Comparison of ENCODE assay signal across 25 cellular contexts in the genomic region with DNA sequence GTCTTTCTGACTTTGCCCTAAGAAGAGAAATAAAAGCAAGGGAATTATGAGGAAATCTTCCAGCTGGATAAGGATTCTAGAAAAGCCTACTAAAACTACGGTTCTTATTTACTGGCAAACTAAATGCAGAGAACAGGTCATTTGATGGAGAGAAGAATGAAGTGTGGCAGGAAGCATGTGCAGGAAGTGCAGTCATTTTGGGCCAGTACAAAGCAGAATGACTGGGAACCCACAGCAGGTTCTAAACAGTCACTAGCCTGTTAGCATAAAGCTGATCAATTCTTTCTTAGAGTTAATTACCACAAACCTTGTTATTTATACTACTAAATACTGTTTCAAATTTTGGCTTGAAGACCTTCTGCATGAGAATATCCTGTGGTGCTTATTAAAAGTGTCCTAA.
"Had no signal": no experiment of that assay in that cellular context is flagged by ENCODE, and none has a peak within 500 bp of the region (broad histone marks: within the 10 kb centered on the region; RNA-seq: fewer than 3 reads in every experiment).

No MANE protein-coding gene starts in this region.

- H3K36me3 ChIP-seq: heart left ventricle, pancreas, right atrium auricular region, tibial nerve had no signal

- DNase-seq: activated CD4-positive, alpha-beta T cell treated with anti-CD3 and anti-CD28 coated beads, Interleukin-2, amount 50 U/mL, for 1 hour; activated CD4-positive, CD25-positive, alpha-beta regulatory T cell treated with anti-CD3 and anti-CD28 coated beads, Interleukin-2, amount 50 U/mL, for 72 hours; activated effector memory CD4-positive, alpha-beta T cell treated with Interleukin-2 at 50 U/mL for 16 hours; activated naive CD4-positive, alpha-beta T cell treated with Interleukin-2 at 50 U/mL for 16 hours; activated T-cell treated with anti-CD3 and anti-CD28 coated beads, Interleukin-2, amount 50 U/mL, for 48 hours; amygdala; caudate nucleus; endodermal cell; foreskin keratinocyte; heart left ventricle; hypothalamus; immature natural killer cell; midbrain; naive thymus-derived CD4-positive, alpha-beta T cell; nucleus accumbens; pancreas; stimulated activated CD4-positive, alpha-beta T cell treated with anti-CD3 and anti-CD28 coated beads, Interleukin-1b, Interleukin-23, amount 100 ng/mL, for 48 hours; stimulated activated CD4-positive, alpha-beta T cell treated with anti-CD3 and anti-CD28 coated beads, Interleukin-4, amount 100 ng/mL, for 4 hours; stimulated activated CD8-positive, alpha-beta memory T cell treated with anti-CD3 and anti-CD28 coated beads, Interleukin-4, amount 100 ng/mL, for 48 hours; stimulated activated naive B cell treated with anti-CD40 and anti-IgM and Interleukin-4, amounts not matched to agents 10 μg/mL and 1 μg/mL and 100 μg/mL, for 72 hours had no signal

- H3K4me3 ChIP-seq: esophagus muscularis mucosa, heart left ventricle, pancreas, right atrium auricular region, smooth muscle cell, tibial nerve had no signal

- H3K36me3 Mint-ChIP-seq: immature natural killer cell; memory B cell; stimulated activated naive B cell treated with anti-CD40 and anti-IgM and Interleukin-4, amounts not matched to agents 10 μg/mL and 1 μg/mL and 100 μg/mL, for 72 hours had no signal

- H3K4me1 ChIP-seq: esophagus muscularis mucosa, foreskin keratinocyte, heart left ventricle, pancreas, right atrium auricular region, tibial nerve had no signal

- H3K27me3 ChIP-seq: esophagus muscularis mucosa, foreskin keratinocyte, heart left ventricle, pancreas, right atrium auricular region, tibial nerve had no signal

- H3K4me2 ChIP-seq: smooth muscle cell had no signal

- H3K9me3 Mint-ChIP-seq: endodermal cell, immature natural killer cell, memory B cell had no signal

- H3K27ac ChIP-seq: esophagus muscularis mucosa, foreskin keratinocyte, heart left ventricle, pancreas, right atrium auricular region, tibial nerve had no signal

- ATAC-seq: foreskin keratinocyte; heart left ventricle; naive thymus-derived CD4-positive, alpha-beta T cell; pancreas; stimulated activated naive B cell treated with anti-CD40 and anti-IgM and Interleukin-4, amounts not matched to agents 10 μg/mL and 1 μg/mL and 100 μg/mL, for 72 hours had no signal

- H3K9me3 ChIP-seq: esophagus muscularis mucosa, heart left ventricle, pancreas, right atrium auricular region, tibial nerve had no signal

- H3K4me3 Mint-ChIP-seq: endodermal cell; immature natural killer cell; memory B cell; naive thymus-derived CD4-positive, alpha-beta T cell; stimulated activated naive B cell treated with anti-CD40 and anti-IgM and Interleukin-4, amounts not matched to agents 10 μg/mL and 1 μg/mL and 100 μg/mL, for 72 hours had no signal

- H3K4me1 Mint-ChIP-seq: immature natural killer cell; memory B cell; stimulated activated naive B cell treated with anti-CD40 and anti-IgM and Interleukin-4, amounts not matched to agents 10 μg/mL and 1 μg/mL and 100 μg/mL, for 72 hours had no signal

- H3K27me3 Mint-ChIP-seq: memory B cell had no signal

- FAIRE-seq: pancreas had no signal

- H3K27ac Mint-ChIP-seq: endodermal cell; immature natural killer cell; memory B cell; naive thymus-derived CD4-positive, alpha-beta T cell; stimulated activated naive B cell treated with anti-CD40 and anti-IgM and Interleukin-4, amounts not matched to agents 10 μg/mL and 1 μg/mL and 100 μg/mL, for 72 hours had no signal
